In the genomic region with DNA sequence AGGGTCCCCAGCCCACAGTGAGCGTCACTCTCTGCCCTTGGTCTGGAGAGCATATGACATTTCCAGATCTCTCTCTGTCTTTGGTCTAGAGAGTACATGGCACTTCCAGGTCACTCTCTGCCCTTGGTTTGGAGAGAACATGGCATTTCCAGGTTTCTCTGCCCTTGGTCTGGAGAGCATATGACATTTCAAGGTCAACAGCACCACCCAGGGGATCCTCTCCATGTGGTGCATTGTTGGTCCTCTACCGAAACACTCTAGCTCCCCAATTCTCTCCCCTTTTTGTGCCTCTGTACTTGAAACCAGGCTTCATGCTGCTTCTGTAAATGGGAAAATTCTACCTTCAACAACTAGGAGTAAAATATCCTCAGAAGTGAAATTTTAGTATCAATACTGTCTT, we compare ENCODE assay signal across 34 cellular contexts.
"Had no signal": no experiment of that assay in that cellular context is flagged by ENCODE, and none has a peak within 500 bp of the region (broad histone marks: within the 10 kb centered on the region; RNA-seq: fewer than 3 reads in every experiment).

No MANE protein-coding gene starts in this region.

- H3K4me3 Mint-ChIP-seq: activated B cell treated with CpG ODN at 0.5 μM for 24 hours; activated CD8-positive, alpha-beta T cell treated with anti-CD3 and anti-CD28 coated beads for 36 hours; activated naive CD4-positive, alpha-beta T cell treated with anti-CD3 and anti-CD28 coated beads, Interleukin-2, amount 10 ng/mL, durations not matched to agents 7 days and 5 days; activated naive CD8-positive, alpha-beta T cell treated with anti-CD3 and anti-CD28 coated beads, Interleukin-2, amount 10 ng/mL, durations not matched to agents 7 days and 5 days; activated T-helper 1 cell treated with anti-CD3 and anti-CD28 coated beads, Interleukin-12 subunit alpha, Interleukin-12 subunit beta, Interleukin-2, Interleukin-4 antibody, amounts not matched to agents 30 ng/mL and 10 ng/mL and 1 ng/mL, durations not matched to agents 14 hours and 24 hours and 36 hours; central memory CD8-positive, alpha-beta T cell; effector memory CD8-positive, alpha-beta T cell; T-helper 17 cell; T-helper 2 cell treated with Interferon-gamma antibody and Interleukin-4, amounts not matched to agents 5 μg/mL and 100 μg/mL, for 36 hours had no signal

- H3K27ac ChIP-seq: brain microvascular endothelial cell, esophagus muscularis mucosa, foreskin keratinocyte, gastrocnemius medialis, heart left ventricle, WERI-Rb-1 had no signal

- H3K27me3 ChIP-seq: brain microvascular endothelial cell, esophagus muscularis mucosa, foreskin keratinocyte, gastrocnemius medialis, heart left ventricle had no signal

- ATAC-seq: activated CD4-positive, CD25-positive, alpha-beta regulatory T cell treated with anti-CD3 and anti-CD28 coated beads, Interleukin-2, amount 50 U/mL, for 24 hours; activated CD8-positive, alpha-beta T cell treated with anti-CD3 and anti-CD28 coated beads for 36 hours; activated naive CD4-positive, alpha-beta T cell treated with anti-CD3 and anti-CD28 coated beads, Interleukin-2, amount 50 U/mL, for 72 hours; effector memory CD8-positive, alpha-beta T cell; foreskin keratinocyte; gastrocnemius medialis; heart left ventricle; T-helper 17 cell had no signal

- H3K9me3 ChIP-seq: gastrocnemius medialis had no signal

- DNase-seq: activated B cell treated with CpG ODN at 0.5 μM for 24 hours; activated CD4-positive, alpha-beta T cell treated with anti-CD3 and anti-CD28 coated beads for 48 hours; activated CD4-positive, alpha-beta T cell treated with anti-CD3 and anti-CD28 coated beads, Interleukin-2, amount 50 U/mL, for 1 hour; activated CD4-positive, alpha-beta T cell treated with anti-CD3 and anti-CD28 coated beads, Interleukin-2, amount 50 U/mL, for 48 hours; activated CD8-positive, alpha-beta memory T cell treated with anti-CD3 and anti-CD28 coated beads for 24 hours; activated CD8-positive, alpha-beta T cell treated with anti-CD3 and anti-CD28 coated beads for 36 hours; activated effector memory CD4-positive, alpha-beta T cell treated with anti-CD3 and anti-CD28 coated beads, Interleukin-2, amount 50 U/mL, for 16 hours; activated naive CD4-positive, alpha-beta T cell treated with anti-CD3 and anti-CD28 coated beads, Interleukin-2, amount 10 ng/mL, durations not matched to agents 7 days and 5 days; activated naive CD8-positive, alpha-beta T cell treated with anti-CD3 and anti-CD28 coated beads, Interleukin-2, amount 10 ng/mL, durations not matched to agents 7 days and 5 days; activated T-cell treated with anti-CD3 and anti-CD28 coated beads, Interleukin-2, amount 50 U/mL, for 48 hours; amniotic stem cell; anterior cingulate cortex; brain microvascular endothelial cell; cortex of kidney; dermis blood vessel endothelial cell; effector CD4-positive, alpha-beta T cell; effector memory CD8-positive, alpha-beta T cell; erythroblast; foreskin keratinocyte; gastrocnemius medialis; heart left ventricle; T-helper 17 cell; T1000; WERI-Rb-1 had no signal

- H3K36me3 Mint-ChIP-seq: activated naive CD4-positive, alpha-beta T cell treated with anti-CD3 and anti-CD28 coated beads, Interleukin-2, amount 10 ng/mL, durations not matched to agents 7 days and 5 days; activated naive CD8-positive, alpha-beta T cell treated with anti-CD3 and anti-CD28 coated beads, Interleukin-2, amount 10 ng/mL, durations not matched to agents 7 days and 5 days had no signal

- H3K4me1 Mint-ChIP-seq: activated B cell treated with CpG ODN at 0.5 μM for 24 hours; activated naive CD4-positive, alpha-beta T cell treated with anti-CD3 and anti-CD28 coated beads, Interleukin-2, amount 10 ng/mL, durations not matched to agents 7 days and 5 days; activated naive CD8-positive, alpha-beta T cell treated with anti-CD3 and anti-CD28 coated beads, Interleukin-2, amount 10 ng/mL, durations not matched to agents 7 days and 5 days; central memory CD8-positive, alpha-beta T cell had no signal

- FAIRE-seq: astrocyte, bronchial epithelial cell, colon had no signal

- H3K36me3 ChIP-seq: brain microvascular endothelial cell, esophagus muscularis mucosa, gastrocnemius medialis, heart left ventricle, WERI-Rb-1 had no signal

- H3K27ac Mint-ChIP-seq: activated B cell treated with CpG ODN at 0.5 μM for 24 hours; activated CD8-positive, alpha-beta T cell treated with anti-CD3 and anti-CD28 coated beads for 36 hours; activated naive CD4-positive, alpha-beta T cell treated with anti-CD3 and anti-CD28 coated beads, Interleukin-2, amount 10 ng/mL, durations not matched to agents 7 days and 5 days; activated naive CD4-positive, alpha-beta T cell treated with anti-CD3 and anti-CD28 coated beads, Interleukin-2, amount 50 U/mL, for 72 hours; activated naive CD8-positive, alpha-beta T cell treated with anti-CD3 and anti-CD28 coated beads, Interleukin-2, amount 10 ng/mL, durations not matched to agents 7 days and 5 days; activated T-helper 1 cell treated with anti-CD3 and anti-CD28 coated beads, Interleukin-12 subunit alpha, Interleukin-12 subunit beta, Interleukin-2, Interleukin-4 antibody, amounts not matched to agents 30 ng/mL and 10 ng/mL and 1 ng/mL, durations not matched to agents 14 hours and 24 hours and 36 hours; activated T-helper 2 cell treated with anti-CD3 and anti-CD28 coated beads, Interferon-gamma antibody, Interleukin-2, Interleukin-4, amounts not matched to agents 10 μg/mL and 5 μg/mL and 100 μg/mL, durations not matched to agents 14 hours and 24 hours and 36 hours; effector memory CD8-positive, alpha-beta T cell; T-helper 17 cell; T-helper 2 cell treated with Interferon-gamma antibody and Interleukin-4, amounts not matched to agents 5 μg/mL and 100 μg/mL, for 36 hours had no signal

- H3K4me1 ChIP-seq: esophagus muscularis mucosa, foreskin keratinocyte, gastrocnemius medialis, heart left ventricle had no signal

- H3K27me3 Mint-ChIP-seq: activated B cell treated with CpG ODN at 0.5 μM for 24 hours; activated CD8-positive, alpha-beta T cell treated with anti-CD3 and anti-CD28 coated beads for 36 hours; activated naive CD4-positive, alpha-beta T cell treated with anti-CD3 and anti-CD28 coated beads, Interleukin-2, amount 10 ng/mL, durations not matched to agents 7 days and 5 days; activated naive CD8-positive, alpha-beta T cell treated with anti-CD3 and anti-CD28 coated beads, Interleukin-2, amount 10 ng/mL, durations not matched to agents 7 days and 5 days; central memory CD8-positive, alpha-beta T cell; T-helper 17 cell had no signal

- H3K4me3 ChIP-seq: esophagus muscularis mucosa, gastrocnemius medialis, heart left ventricle had no signal
